ENCODE assay signal across 12 cellular contexts in the genomic region with DNA sequence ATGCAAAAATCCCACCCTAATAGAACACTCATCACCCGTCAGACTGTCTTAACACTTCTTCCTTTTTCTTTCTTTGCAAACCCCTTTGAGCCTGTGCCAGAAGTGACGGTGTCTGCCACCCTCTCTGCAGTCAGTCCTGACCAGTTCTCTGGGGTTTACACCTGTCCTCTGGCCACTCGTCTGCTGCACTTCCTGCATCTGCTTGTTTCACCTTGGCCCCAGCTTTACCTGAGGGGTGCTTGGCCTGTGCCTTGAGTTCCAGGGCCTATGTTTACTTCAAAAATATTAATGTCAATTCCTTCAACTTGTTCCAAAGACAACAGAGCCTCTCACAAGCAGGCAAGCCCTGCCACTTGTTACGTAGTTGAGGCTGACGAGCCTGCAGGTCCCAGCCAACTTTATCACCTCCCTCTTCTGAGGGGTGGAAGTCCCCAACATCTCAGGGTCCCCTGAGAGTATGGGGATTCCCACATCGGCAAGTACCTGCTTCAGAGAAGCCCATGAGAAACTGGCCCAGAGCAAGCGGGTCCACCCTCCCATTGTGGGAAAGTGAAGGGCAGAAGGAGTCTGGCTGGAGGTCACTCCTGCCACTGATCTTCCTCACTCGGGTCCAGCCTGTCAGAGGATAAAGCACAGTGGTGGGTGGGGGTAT.
DNase-seq lines count a peak whose midpoint lies in the region; ATAC-seq and TF ChIP-seq lines count a peak whose summit lies in the region.
"Had no signal": no experiment of that assay in that cellular context is flagged by ENCODE, and none has a peak within 500 bp of the region (broad histone marks: within the 10 kb centered on the region; RNA-seq: fewer than 3 reads in every experiment).

No MANE protein-coding gene starts in this region.

- ATAC-seq in GM19025 (IDR thresholded peaks at IDR 0.05; ENCODE audit: low read depth, unreplicated experiment) = peak; percentile 59
- peak; percentile 40 for ATAC-seq in HG02970 (IDR thresholded peaks at IDR 0.05; ENCODE audit: low FRiP score, unreplicated experiment)
- ATAC-seq: esophagus mucosa had no signal

- H3K27me3 Mint-ChIP-seq in activated naive CD8-positive, alpha-beta T cell treated with anti-CD3 and anti-CD28 coated beads for 36 hours = no peaks in the 10 kb centered on the region

- peaks cover 4% of the 10 kb centered on the region; the same call in 1 of the 2 replicates for H3F3A ChIP-seq in DOHH2 (ENCODE audit: control insufficient read depth, insufficient read depth)

- H3K4me3 Mint-ChIP-seq in activated naive CD8-positive, alpha-beta T cell treated with anti-CD3 and anti-CD28 coated beads for 36 hours = no peak overlapping the region

- WGBS in tibial nerve, 2 donors = 81 to 85% methylated on average over 8 of the region's 8 CpGs

- H3K9me3 Mint-ChIP-seq in activated naive CD8-positive, alpha-beta T cell treated with anti-CD3 and anti-CD28 coated beads for 36 hours = no peaks in the 10 kb centered on the region

- no peaks in the 10 kb centered on the region for H3K27me3 ChIP-seq in DOHH2 (ENCODE audit: control insufficient read depth, low read length)
- H3K27me3 ChIP-seq in tibial nerve = peaks cover 0 to 6% of the 10 kb centered on the region in 2 donors

- peak overlapping the region; percentile 3; the same call in 1 of the 2 replicates for H3K4me2 ChIP-seq in DOHH2 (ENCODE audit: low read length)

- peak overlapping the region; percentile 75 for H3K27ac Mint-ChIP-seq in activated naive CD8-positive, alpha-beta T cell treated with anti-CD3 and anti-CD28 coated beads for 36 hours

- peak; percentile 1 for DNase-seq in activated naive CD8-positive, alpha-beta T cell treated with anti-CD3 and anti-CD28 coated beads for 36 hours
- DNase-seq in NCI-H1048 (lab: John Stamatoyannopoulos, UW) (no peak), HuH-7 (ENCODE audit: low spot score) (no peak), tibial nerve (ENCODE audit: low spot score in 2 of 2) (no peak), DMS114 treated with DMSO at 0.1 percent for 48 hours (lab: John Stamatoyannopoulos, UW; ENCODE audit: unreplicated experiment) (no peak)
- DNase-seq: Calu3, NCI-H1694 treated with DMSO at 0.1 percent for 48 hours had no signal

- H4K20me1 ChIP-seq in DOHH2 (ENCODE audit: control insufficient read depth, insufficient read depth, low read depth, low read length) = no peaks in the 10 kb centered on the region

- H3K36me3 ChIP-seq in DOHH2 (ENCODE audit: control insufficient read depth, low read length) = no peaks in the 10 kb centered on the region
- no peaks in the 10 kb centered on the region for H3K36me3 ChIP-seq in tibial nerve

- H3K4me1 Mint-ChIP-seq in activated naive CD8-positive, alpha-beta T cell treated with anti-CD3 and anti-CD28 coated beads for 36 hours = no peaks in the 10 kb centered on the region

- no peak for TF ChIP-seq POLR2A in tibial nerve (IDR thresholded peaks at IDR 0.05)

- H3K36me3 Mint-ChIP-seq in activated naive CD8-positive, alpha-beta T cell treated with anti-CD3 and anti-CD28 coated beads for 36 hours = no peaks in the 10 kb centered on the region

- H3K9me3 ChIP-seq in DOHH2 (ENCODE audit: control insufficient read depth, insufficient read depth, low read length) (no peaks in the 10 kb centered on the region), tibial nerve (no peaks in the 10 kb centered on the region)

- H3K4me3 ChIP-seq in DOHH2 (ENCODE audit: low read length) (no peak overlapping the region), tibial nerve (no peak overlapping the region)
- H3K4me3 ChIP-seq: SK-N-MC had no signal

- H3K27ac ChIP-seq in DOHH2 (ENCODE audit: low read depth, low read length) (no peak overlapping the region), tibial nerve (no peak overlapping the region)
- H3K27ac ChIP-seq: SK-N-MC had no signal

- TF ChIP-seq CTCF in DOHH2 (IDR thresholded peaks at IDR 0.05; ENCODE audit: low read depth, low read length, poor library complexity, severe bottlenecking) (no peak), tibial nerve (IDR thresholded peaks at IDR 0.05) (no peak)

- H3K79me2 ChIP-seq in DOHH2 (ENCODE audit: control insufficient read depth, low read length) = no peaks in the 10 kb centered on the region

- H3K9me2 ChIP-seq in DOHH2 (replicated peaks; ENCODE audit: control insufficient read depth, low read length) = no peaks in the 10 kb centered on the region

- H3K4me1 ChIP-seq in DOHH2 (ENCODE audit: control insufficient read depth, low read length) (peaks cover 48% of the 10 kb centered on the region), tibial nerve (peaks cover 0 to 29% (median 2%) of the 10 kb centered on the region in 4 donors)

- TF ChIP-seq EP300 in tibial nerve (IDR thresholded peaks at IDR 0.05) = no peak
